Comparison of ENCODE assay signal across 17 cellular contexts in the genomic region with DNA sequence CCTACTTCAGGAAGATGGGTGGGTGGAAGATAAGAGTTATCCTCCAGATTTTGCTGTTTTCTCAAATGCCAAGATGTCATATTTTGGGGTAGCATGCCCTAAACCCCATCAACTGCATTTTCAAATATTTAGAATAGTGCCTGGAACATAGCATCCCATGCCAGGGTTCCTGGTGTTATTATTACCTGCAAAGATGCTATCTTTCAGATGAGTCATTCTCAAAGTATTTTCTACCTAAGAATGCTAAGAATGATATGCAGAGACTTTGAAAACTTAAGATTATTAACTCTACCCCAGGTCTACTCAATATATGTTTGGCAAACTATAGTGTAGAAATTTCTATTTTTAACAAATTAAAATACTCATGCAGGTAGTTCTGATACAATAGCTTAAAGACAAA.
DNase-seq lines count a peak whose midpoint lies in the region; ATAC-seq and TF ChIP-seq lines count a peak whose summit lies in the region.
"Had no signal": no experiment of that assay in that cellular context is flagged by ENCODE, and none has a peak within 500 bp of the region (broad histone marks: within the 10 kb centered on the region; RNA-seq: fewer than 3 reads in every experiment).

No MANE protein-coding gene starts in this region.

- H3K27me3 Mint-ChIP-seq in effector memory CD8-positive, alpha-beta T cell, result no peaks in the 10 kb centered on the region
- H3K27me3 Mint-ChIP-seq: CD4-positive, alpha-beta memory T cell had no signal

- no peak overlapping the region for H3K4me2 ChIP-seq in PC-3 (ENCODE audit: low read length)

- no peaks in the 10 kb centered on the region for H4K20me1 ChIP-seq in PC-3 (ENCODE audit: low read length)

- no peak for TF ChIP-seq CTCF in PC-3 (conservative IDR thresholded peaks at IDR 0.05; ENCODE audit: low read depth, low read length)
- no peak for TF ChIP-seq CTCF in RWPE2 (IDR thresholded peaks at IDR 0.05; ENCODE audit: poor library complexity, severe bottlenecking)

- H3K9me3 ChIP-seq in PC-3 (ENCODE audit: low read length) (no peaks in the 10 kb centered on the region), RWPE2 (ENCODE audit: severe bottlenecking) (no peaks in the 10 kb centered on the region)
- H3K9me3 ChIP-seq: HAP-1 had no signal

- ATAC-seq in PC-3, result no peak; the same call in 1 of the 2 replicates
- peak; percentile 42; the same call in 1 of the 3 replicates for ATAC-seq in RWPE2 (ENCODE audit: low read depth)
- ATAC-seq in GM18870 (IDR thresholded peaks at IDR 0.05; ENCODE audit: unreplicated experiment), result no peak
- no peak for ATAC-seq in HG02938 (IDR thresholded peaks at IDR 0.05; ENCODE audit: unreplicated experiment)
- ATAC-seq in effector memory CD8-positive, alpha-beta T cell (replicated peaks), result no peak

- H3K27ac Mint-ChIP-seq in effector memory CD8-positive, alpha-beta T cell, result no peak overlapping the region
- H3K27ac Mint-ChIP-seq: CD4-positive, alpha-beta memory T cell; HFFc6 had no signal

- POLR2A ChIA-PET in PC-3 (lab: Charles Lee; ENCODE audit: unreplicated experiment), result no interaction called here

- CTCF ChIA-PET in PC-3 (lab: Charles Lee), result no interaction called here

- intact Hi-C loops in PC-3 (cut with micrococcal nuclease), result no loop called here

- H3K27me3 ChIP-seq in PC-3 (ENCODE audit: low read length) (no peaks in the 10 kb centered on the region), RWPE2 (ENCODE audit: insufficient read depth, poor library complexity, severe bottlenecking) (no peaks in the 10 kb centered on the region)

- no peaks in the 10 kb centered on the region for H3K4me1 Mint-ChIP-seq in effector memory CD8-positive, alpha-beta T cell (ENCODE audit: low read depth in 2 of 2)
- H3K4me1 Mint-ChIP-seq: CD4-positive, alpha-beta memory T cell had no signal

- no peaks in the 10 kb centered on the region for H3F3A ChIP-seq in PC-3 (ENCODE audit: low read length, unreplicated experiment)

- H3K36me3 ChIP-seq in PC-3 (ENCODE audit: low read depth, low read length) (no peaks in the 10 kb centered on the region), RWPE2 (ENCODE audit: low read depth) (no peaks in the 10 kb centered on the region)
- H3K36me3 ChIP-seq: HAP-1 had no signal

- no peak overlapping the region for H3K9ac ChIP-seq in PC-3 (ENCODE audit: low read length)

- no peaks in the 10 kb centered on the region for H3K36me3 Mint-ChIP-seq in effector memory CD8-positive, alpha-beta T cell (ENCODE audit: insufficient read depth)
- H3K36me3 Mint-ChIP-seq: CD4-positive, alpha-beta memory T cell had no signal

- H2AFZ ChIP-seq in PC-3 (ENCODE audit: low read length), result no peak overlapping the region

- no peak overlapping the region for H3K4me3 Mint-ChIP-seq in effector memory CD8-positive, alpha-beta T cell
- H3K4me3 Mint-ChIP-seq: CD4-positive, alpha-beta memory T cell; HFFc6 had no signal

- H3K27ac ChIP-seq in PC-3 (ENCODE audit: low read length), result no peak overlapping the region
- no peak overlapping the region for H3K27ac ChIP-seq in RWPE2 (ENCODE audit: poor library complexity, severe bottlenecking)

- 0 out of 2 replicates have a peak, but pooled peaks cover 6% of the 10 kb centered on the region for H3K4me1 ChIP-seq in PC-3 (ENCODE audit: insufficient read depth, low read length)
- no peaks in the 10 kb centered on the region for H3K4me1 ChIP-seq in RWPE2 (ENCODE audit: insufficient read depth, poor library complexity, severe bottlenecking)
- H3K4me1 ChIP-seq: HAP-1 had no signal

- H3K9me2 ChIP-seq in PC-3 (replicated peaks; ENCODE audit: low read length), result no peaks in the 10 kb centered on the region

- no peaks in the 10 kb centered on the region for H3K79me2 ChIP-seq in PC-3 (ENCODE audit: low read length)

- no TSS peak for BruUV-seq in PC-3 (replicated peaks; lab: Mats Ljungman, UMichigan)

- DNase-seq in PC-3, result peak; percentile 62
- DNase-seq in RWPE2 (ENCODE audit: low spot score), result no peak
- peak; percentile 8 for DNase-seq in kidney glomerular epithelial cell (lab: John Stamatoyannopoulos, UW)
- peak; percentile 31 for DNase-seq in renal cortical epithelial cell (ENCODE audit: low read depth)
- DNase-seq in effector memory CD8-positive, alpha-beta T cell, result no peak
- DNase-seq: C1 segment of cervical spinal cord; Calu3; CD4-positive, alpha-beta memory T cell; COR-L47; DMS53; DMS79 treated with DMSO at 0.1 percent for 48 hours; GF-D8; GOT3; HFFc6 had no signal

- peaks cover 5 to 7% of the 10 kb centered on the region in 2 donors for H3K9me3 Mint-ChIP-seq in effector memory CD8-positive, alpha-beta T cell
- H3K9me3 Mint-ChIP-seq: HFFc6 had no signal

- H3K4me3 ChIP-seq in PC-3 (ENCODE audit: low read length) (no peak overlapping the region), RWPE2 (ENCODE audit: severe bottlenecking) (no peak overlapping the region)
- H3K4me3 ChIP-seq: HAP-1 had no signal

Comparison
In these comparisons a context has a peak if more than half of its experiments do, and no peak if none do; other contexts are left out.
1. DNase-seq: peak in PC-3 (single experiment), kidney glomerular epithelial cell (single experiment) and renal cortical epithelial cell (single experiment); none in RWPE2 (single experiment) and effector memory CD8-positive, alpha-beta T cell (0 of 3).